Comparison of ENCODE assay signal across 17 cellular contexts in the genomic region with DNA sequence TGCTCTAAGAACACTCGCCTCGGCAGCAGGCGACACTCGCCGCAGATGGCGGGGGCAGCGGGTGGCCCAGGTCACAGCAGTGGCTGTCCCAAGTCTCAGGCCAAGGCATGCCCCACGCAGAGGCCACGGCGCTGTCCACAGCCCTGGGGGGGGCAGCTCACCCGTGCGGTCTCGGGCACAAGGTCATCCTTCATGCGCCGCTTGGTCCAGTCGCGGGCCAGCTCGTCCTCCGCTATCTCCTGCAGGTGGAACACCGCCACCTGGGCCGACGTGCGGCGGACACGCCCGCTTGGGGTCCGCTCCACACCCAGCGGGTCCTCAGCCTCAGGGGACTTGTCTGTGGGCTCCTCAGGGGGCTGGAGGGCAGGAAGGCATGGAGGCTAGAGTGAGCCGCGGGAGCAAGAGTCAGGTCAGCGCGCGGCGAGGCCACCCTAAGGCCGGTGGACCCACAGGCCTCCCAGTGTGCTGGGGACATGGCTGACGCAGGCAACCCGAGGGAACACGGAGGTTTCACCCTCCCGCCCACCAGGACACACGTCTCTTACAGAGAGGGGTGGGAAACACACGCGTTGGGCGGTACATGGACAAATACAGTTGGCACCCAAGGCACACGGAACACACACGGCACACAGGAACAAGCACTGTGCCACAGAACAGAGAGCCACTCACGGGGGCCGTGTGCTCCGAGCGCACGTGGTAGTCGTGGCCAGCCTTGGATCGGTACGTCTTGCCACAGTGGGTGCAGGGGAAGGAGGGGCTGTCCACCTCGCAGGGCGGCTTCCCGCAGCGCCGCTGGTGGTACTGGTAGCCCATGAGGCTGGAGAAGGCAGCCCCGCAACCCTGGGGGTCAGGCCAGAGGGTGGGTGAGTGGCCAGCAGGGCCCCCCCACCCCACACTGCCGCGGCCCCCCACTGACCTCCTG. TPM values are rescaled to one million over a fixed set of nuclear protein-coding genes. Genes with fewer than 3 reads are reported as not detected.
DNase-seq lines count a peak whose midpoint lies in the region; ATAC-seq, FAIRE-seq and TF ChIP-seq lines count a peak whose summit lies in the region.
"Had no signal": no experiment of that assay in that cellular context is flagged by ENCODE, and none has a peak within 500 bp of the region (broad histone marks: within the 10 kb centered on the region; RNA-seq: fewer than 3 reads in every experiment).

No MANE protein-coding gene starts in this region.

- in situ Hi-C loops in GM12878 (cut with MboI): no loop called here

- no peaks in the 10 kb centered on the region for H3K9me3 Mint-ChIP-seq in neural crest cell
- H3K9me3 Mint-ChIP-seq: GM23338 had no signal

- H3K27ac ChIP-seq in HEK293 (ENCODE audit: extremely low read depth, low read depth, low read length) (no peak overlapping the region), GM12878 (ENCODE audit: control insufficient read depth, insufficient read depth) (no peak overlapping the region), adrenal gland (no peak overlapping the region)

- SMC1A ChIA-PET in GM12878 (lab: Charles Lee; ENCODE audit: uncharacterized antibody, unreplicated experiment): no interaction called here

- RAD21 ChIA-PET in GM12878 (lab: Charles Lee; ENCODE audit: unreplicated experiment): no interaction called here

- H3K4me2 ChIP-seq in GM12878 (ENCODE audit: control insufficient read depth, insufficient read depth): no peak overlapping the region
- H3K4me2 ChIP-seq: GM23338 had no signal

- no peak overlapping the region for H3K9ac ChIP-seq in GM12878 (ENCODE audit: control insufficient read depth, insufficient read depth, low read length)

- POLR2A ChIA-PET in HEK293 (lab: Yijun Ruan, JAX): no interaction called here
- POLR2A ChIA-PET in GM12878 (lab: Charles Lee): no interaction called here

- no peak overlapping the region for H3K4me3 ChIP-seq in HEK293 (ENCODE audit: low read depth, low read length)
- no peak overlapping the region for H3K4me3 ChIP-seq in GM12878
- H3K4me3 ChIP-seq in MG63: no peak overlapping the region
- no peak overlapping the region for H3K4me3 ChIP-seq in adrenal gland
- H3K4me3 ChIP-seq: GM23338 had no signal

- peaks cover under 1% of the 10 kb centered on the region; the same call in 1 of the 2 replicates for H3K79me2 ChIP-seq in GM12878 (ENCODE audit: control insufficient read depth, insufficient read depth, low read length)

- intact Hi-C loops in GM12878 (cut with micrococcal nuclease; ENCODE audit: unreplicated experiment) (no loop called here), adrenal gland (cut with DNase I) (no loop called here)

- H3K4me1 ChIP-seq in HEK293 (ENCODE audit: control insufficient read depth, insufficient read depth, low read length): 0 out of 2 replicates have a peak, but pooled peaks cover 4% of the 10 kb centered on the region
- H3K4me1 ChIP-seq in GM12878 (ENCODE audit: control insufficient read depth, insufficient read depth, low read length): peaks cover 2% of the 10 kb centered on the region; the same call in 1 of the 2 replicates
- H3K4me1 ChIP-seq in adrenal gland (replicated peaks in 1 of 2): no peaks in the 10 kb centered on the region

- TF ChIP-seq POLR2A in GM12878 (IDR thresholded peaks at IDR 0.05; ENCODE audit: low read depth, low read length): peak; percentile 33; the same call in 1 of the 2 replicates
- TF ChIP-seq POLR2A in adrenal gland (IDR thresholded peaks at IDR 0.05): no peak

- H3K36me3 ChIP-seq in HEK293 (ENCODE audit: control insufficient read depth in 2 of 2, insufficient read depth in 1 of 2, low read length in 2 of 2): peaks cover 0 to 81% of the 10 kb centered on the region in 2 experiments; a peak in 1 of 3 replicates
- H3K36me3 ChIP-seq in GM12878 (ENCODE audit: control insufficient read depth in 2 of 2, insufficient read depth in 2 of 2, low read length in 1 of 2): peaks cover 2 to 17% of the 10 kb centered on the region in 2 experiments; a peak in 3 of 4 replicates
- peaks cover 69% of the 10 kb centered on the region for H3K36me3 ChIP-seq in MG63
- peaks cover 0 to 60% of the 10 kb centered on the region in 2 donors for H3K36me3 ChIP-seq in adrenal gland (replicated peaks in 1 of 2)

- WGBS in GM12878 (ENCODE audit: insufficient coverage, insufficient replicate concordance, low lambda C conversion rate, missing lambda C conversion rate): 99% methylated on average over 50 of the region's 61 CpGs
- 93 to 96% (median 94%) methylated on average over 28 to 61 of the region's 61 CpGs for WGBS in adrenal gland, 4 donors

- H3K36me3 Mint-ChIP-seq in neural crest cell (ENCODE audit: low read depth): peaks cover 2% of the 10 kb centered on the region

- no peak for TF ChIP-seq RAD21 in GM12878 (IDR thresholded peaks at IDR 0.05; ENCODE audit: insufficient read depth, low read depth, low read length)

- no peaks in the 10 kb centered on the region for H3K9me3 ChIP-seq in HEK293 (ENCODE audit: control insufficient read depth, insufficient read depth, low read depth, low read length)
- H3K9me3 ChIP-seq in GM12878 (replicated peaks; ENCODE audit: control insufficient read depth, insufficient read depth, low read length): no peaks in the 10 kb centered on the region
- H3K9me3 ChIP-seq in MG63: no peaks in the 10 kb centered on the region
- no peaks in the 10 kb centered on the region for H3K9me3 ChIP-seq in adrenal gland (replicated peaks in 1 of 3)

- TF ChIP-seq CTCF in HEK293 (tag by site-specific recombination; IDR thresholded peaks at IDR 0.05) (no peak), GM12878 (IDR thresholded peaks at IDR 0.05 in 2 of 3, conservative IDR thresholded peaks at IDR 0.05 in 1 of 3; ENCODE audit: control insufficient read depth in 2 of 3, extremely low read depth in 1 of 3, insufficient read depth in 1 of 3, low read depth in 3 of 3, low read length in 3 of 3) (no peak), neural crest cell (conservative IDR thresholded peaks at IDR 0.05) (no peak), adrenal gland (IDR thresholded peaks at IDR 0.05) (no peak)

- no peak for ATAC-seq in GM12878
- ATAC-seq: GM23338 had no signal

- H3K27me3 ChIP-seq in GM12878 (replicated peaks in 1 of 2; ENCODE audit: control insufficient read depth in 2 of 2, insufficient read depth in 2 of 2, low read length in 1 of 2): no peaks in the 10 kb centered on the region
- no peaks in the 10 kb centered on the region for H3K27me3 ChIP-seq in MG63
- no peaks in the 10 kb centered on the region for H3K27me3 ChIP-seq in adrenal gland

- peak overlapping the region; percentile 31 for H3K4me3 Mint-ChIP-seq in neural crest cell
- H3K4me3 Mint-ChIP-seq: GM23338 had no signal

- no peak for TF ChIP-seq EP300 in GM12878 (IDR thresholded peaks at IDR 0.05; ENCODE audit: borderline replicate concordance in 1 of 2, control insufficient read depth in 1 of 2, low read depth in 2 of 2, low read length in 2 of 2)

- H2AFZ ChIP-seq in GM12878 (ENCODE audit: control insufficient read depth, low read depth, low read length): no peak overlapping the region
- H2AFZ ChIP-seq: GM23338 had no signal

- H4K20me1 ChIP-seq in GM12878 (ENCODE audit: control insufficient read depth, insufficient read depth): no peaks in the 10 kb centered on the region

- no peaks in the 10 kb centered on the region for H3K27me3 Mint-ChIP-seq in neural crest cell (ENCODE audit: low read depth)

- no peaks in the 10 kb centered on the region for H3K4me1 Mint-ChIP-seq in neural crest cell

- BruUV-seq in GM12878 (replicated peaks; lab: Mats Ljungman, UMichigan): no TSS peak

- no peak for DNase-seq in GM12878 (ENCODE audit: low read depth, low spot score)
- no peak for DNase-seq in neural crest cell (ENCODE audit: low read depth, low spot score)
- DNase-seq in MG63: no peak
- DNase-seq in adrenal gland: no peak
- no peak for DNase-seq in activated CD4-positive, CD25-positive, alpha-beta regulatory T cell treated with anti-CD3 and anti-CD28 coated beads, Interleukin-2, amount 50 U/mL, for 72 hours
- DNase-seq: AML-193, KBM-7, NCI-H1048, NCI-H146, NCI-H2107, NCI-H345, NCI-H526 treated with DMSO at 0.1 percent for 48 hours, OCI-M1, RPMI8226 had no signal

- CTCF ChIA-PET in HEK293 (lab: Yijun Ruan, JAX) (no interaction called here), GM12878 (lab: Yijun Ruan, JAX) (no interaction called here)

- FAIRE-seq in GM12878 (lab: Jason Lieb, UNC): no peak
- FAIRE-seq: GM12891 had no signal

- no peak overlapping the region for H3K27ac Mint-ChIP-seq in neural crest cell (ENCODE audit: unreplicated experiment)
- H3K27ac Mint-ChIP-seq: GM23338 had no signal

RNA-seq across cellular contexts. Expression of gene UCKL1, which starts 6.5 kb away (rescaled TPM):
- 58.9 and 62.6 TPM in 2 replicates for total RNA-seq in GM12878 (2013; cell fraction: nucleolus; rRNA removed)
- total RNA-seq in GM12878 (2014; rRNA removed) (17.5 and 23.6 TPM in 2 replicates), GM12878 (2014; rRNA removed; fragmentation: Illumina TruSeq; extraction: Trizol) (11.0 and 13.2 TPM in 2 replicates), GM12878 (2021) (30.0 and 36.3 TPM in 2 replicates), neural crest cell (39.3 and 39.9 TPM in 2 replicates), adrenal gland (10 to 100 TPM; 14.9 to 56.8 (median 37.2) TPM)
- polyA plus RNA-seq in GM12878 (2011; ENCODE audit: low read depth): 10.2 TPM
- polyA plus RNA-seq in GM12878 (2011; rRNA removed) (10.9 and 26.0 TPM in 2 replicates), GM12878 (2014; fragmentation: Illumina TruSeq; extraction: Trizol) (5.6 and 13.4 TPM in 2 replicates), GM12878 (2014; fragmentation: Nextera tagmentation; extraction: Ambion mirVana) (1 to 10 TPM; 2.4 to 7.9 TPM), GM12878 (2014; rRNA removed) (34.4 and 42.5 TPM in 2 replicates), GM12878 (2016; fragmentation: Nextera tagmentation; extraction: Ambion mirVana) (10 to 100 TPM; 27.9 to 30.8 TPM), adrenal gland (100 to 1,000 TPM in 1 of 3 donors, 10 to 100 TPM in 2; 12.1 to 101 (median 91.3) TPM)
- polyA plus RNA-seq in GM12878 (2011; cell fraction: cytosol; rRNA removed): 34.7 and 54.2 TPM in 2 replicates
- polyA plus RNA-seq in GM12878 (2011; cell fraction: nucleus; rRNA removed): 190 and 213 TPM in 2 replicates
- 22.7 and 27.4 TPM in 2 replicates for polyA plus RNA-seq in GM12878 (2012)
- 21.1 and 31.2 TPM in 2 replicates for polyA minus RNA-seq in GM12878 (2011; rRNA and poly(A)+ RNA removed)
- polyA minus RNA-seq in GM12878 (2011; cell fraction: cytosol; rRNA and poly(A)+ RNA removed): 9.9 and 11.3 TPM in 2 replicates
- 26.1 and 40.2 TPM in 2 replicates for polyA minus RNA-seq in GM12878 (2011; cell fraction: nucleus; rRNA and poly(A)+ RNA removed)
- 17.1 and 35.9 TPM in 2 replicates for total RNA-seq in MG63 (2014; rRNA removed; shearing (Covaris generic); ENCODE audit: low replicate concordance)

RNA-seq across cellular contexts. Expression of gene ZNF512B, which starts 7.0 kb away (rescaled TPM):
- total RNA-seq in GM12878 (2013; cell fraction: nucleolus; rRNA removed): 16.9 and 19.5 TPM in 2 replicates
- total RNA-seq in GM12878 (2014; rRNA removed) (11.2 and 12.1 TPM in 2 replicates), GM12878 (2014; rRNA removed; fragmentation: Illumina TruSeq; extraction: Trizol) (5.2 and 5.6 TPM in 2 replicates), GM12878 (2021) (21.2 and 23.9 TPM in 2 replicates), neural crest cell (33.0 and 34.0 TPM in 2 replicates), adrenal gland (10 to 100 TPM in 6 of 8 donors, 1 to 10 TPM in 2; 8.5 to 24.7 (median 13.9) TPM)
- 4.3 TPM for polyA plus RNA-seq in GM12878 (2011; ENCODE audit: low read depth)
- polyA plus RNA-seq in GM12878 (2011; rRNA removed) (1.8 and 2.8 TPM in 2 replicates), GM12878 (2014; fragmentation: Illumina TruSeq; extraction: Trizol) (2.0 and 5.1 TPM in 2 replicates), GM12878 (2014; fragmentation: Nextera tagmentation; extraction: Ambion mirVana) (under 1 TPM; 0.06 to 0.09 TPM), GM12878 (2014; rRNA removed) (12.2 and 15.2 TPM in 2 replicates), GM12878 (2016; fragmentation: Nextera tagmentation; extraction: Ambion mirVana) (1 to 10 TPM; 1.1 to 1.6 TPM), adrenal gland (10 to 100 TPM in 2 of 3 donors, 1 to 10 TPM in 1; 3.5 to 39.4 (median 12.1) TPM)
- 4.7 and 6.6 TPM in 2 replicates for polyA plus RNA-seq in GM12878 (2011; cell fraction: cytosol; rRNA removed)
- polyA plus RNA-seq in GM12878 (2011; cell fraction: nucleus; rRNA removed): 39.6 and 50.7 TPM in 2 replicates
- 11.0 and 14.2 TPM in 2 replicates for polyA plus RNA-seq in GM12878 (2012)
- polyA minus RNA-seq in GM12878 (2011; rRNA and poly(A)+ RNA removed): 1.8 and 4.2 TPM in 2 replicates
- polyA minus RNA-seq in GM12878 (2011; cell fraction: cytosol; rRNA and poly(A)+ RNA removed): 2.4 and 2.7 TPM in 2 replicates
- 4.0 and 6.9 TPM in 2 replicates for polyA minus RNA-seq in GM12878 (2011; cell fraction: nucleus; rRNA and poly(A)+ RNA removed)
- 14.4 and 20.8 TPM in 2 replicates for total RNA-seq in MG63 (2014; rRNA removed; shearing (Covaris generic); ENCODE audit: low replicate concordance)

RNA-seq across cellular contexts. Expression of gene SAMD10, which starts 16.8 kb away (rescaled TPM):
- total RNA-seq in GM12878 (2013; cell fraction: nucleolus; rRNA removed): 118 and 125 TPM in 2 replicates
- total RNA-seq in GM12878 (2014; rRNA removed) (20.2 and 23.9 TPM in 2 replicates), GM12878 (2014; rRNA removed; fragmentation: Illumina TruSeq; extraction: Trizol) (7.3 and 9.1 TPM in 2 replicates), GM12878 (2021) (42.1 and 42.7 TPM in 2 replicates), neural crest cell (6.4 and 8.0 TPM in 2 replicates), adrenal gland (1 to 10 TPM; 1.1 to 8.8 (median 4.6) TPM)
- 26.5 TPM for polyA plus RNA-seq in GM12878 (2011; ENCODE audit: low read depth)
- polyA plus RNA-seq in GM12878 (2011; rRNA removed) (14.1 and 28.4 TPM in 2 replicates), GM12878 (2014; fragmentation: Illumina TruSeq; extraction: Trizol) (4.7 and 16.3 TPM in 2 replicates), GM12878 (2014; fragmentation: Nextera tagmentation; extraction: Ambion mirVana) (1 to 10 TPM; 1.3 to 3.5 TPM), GM12878 (2014; rRNA removed) (51.4 and 52.0 TPM in 2 replicates), GM12878 (2016; fragmentation: Nextera tagmentation; extraction: Ambion mirVana) (10 to 100 TPM; 16.1 to 19.5 TPM), adrenal gland (1 to 10 TPM; 1.7 to 8.4 (median 4.4) TPM)
- 45.8 and 64.7 TPM in 2 replicates for polyA plus RNA-seq in GM12878 (2011; cell fraction: cytosol; rRNA removed)
- 503 and 608 TPM in 2 replicates for polyA plus RNA-seq in GM12878 (2011; cell fraction: nucleus; rRNA removed)
- 51.9 and 72.0 TPM in 2 replicates for polyA plus RNA-seq in GM12878 (2012)
- polyA minus RNA-seq in GM12878 (2011; rRNA and poly(A)+ RNA removed): 4.3 and 15.1 TPM in 2 replicates
- 12.4 and 12.9 TPM in 2 replicates for polyA minus RNA-seq in GM12878 (2011; cell fraction: cytosol; rRNA and poly(A)+ RNA removed)
- polyA minus RNA-seq in GM12878 (2011; cell fraction: nucleus; rRNA and poly(A)+ RNA removed): 18.6 and 20.6 TPM in 2 replicates
- 0.07 and 3.9 TPM in 2 replicates for total RNA-seq in MG63 (2014; rRNA removed; shearing (Covaris generic); ENCODE audit: low replicate concordance)

RNA-seq across cellular contexts. Expression of gene PRPF6, which starts 18.2 kb away (rescaled TPM):
- total RNA-seq in GM12878 (2013; cell fraction: nucleolus; rRNA removed): 134 and 156 TPM in 2 replicates
- total RNA-seq in GM12878 (2014; rRNA removed): 57.6 and 62.5 TPM in 2 replicates
- 66.1 and 72.2 TPM in 2 replicates for total RNA-seq in GM12878 (2014; rRNA removed; fragmentation: Illumina TruSeq; extraction: Trizol)
- total RNA-seq in GM12878 (2021): 100 and 102 TPM in 2 replicates
- 52.6 TPM for polyA plus RNA-seq in GM12878 (2011; ENCODE audit: low read depth)
- polyA plus RNA-seq in GM12878 (2011; rRNA removed): 33.4 and 52.7 TPM in 2 replicates
- polyA plus RNA-seq in GM12878 (2011; cell fraction: cytosol; rRNA removed): 56.1 and 59.7 TPM in 2 replicates
- polyA plus RNA-seq in GM12878 (2011; cell fraction: nucleus; rRNA removed): 68.3 and 113 TPM in 2 replicates
- 74.7 and 84.6 TPM in 2 replicates for polyA plus RNA-seq in GM12878 (2012)
- 53.4 and 73.9 TPM in 2 replicates for polyA plus RNA-seq in GM12878 (2014; fragmentation: Illumina TruSeq; extraction: Trizol)
- 10 to 100 TPM in 1 of 2 experiments, 1 to 10 TPM in 1; 5.0 to 10.7 TPM for polyA plus RNA-seq in GM12878 (2014; fragmentation: Nextera tagmentation; extraction: Ambion mirVana)
- polyA plus RNA-seq in GM12878 (2014; rRNA removed): 70.4 and 71.9 TPM in 2 replicates
- 100 to 1,000 TPM in 1 of 2 experiments, 10 to 100 TPM in 1; 97.9 to 102 TPM for polyA plus RNA-seq in GM12878 (2016; fragmentation: Nextera tagmentation; extraction: Ambion mirVana)
- 56.6 and 60.4 TPM in 2 replicates for polyA minus RNA-seq in GM12878 (2011; rRNA and poly(A)+ RNA removed)
- polyA minus RNA-seq in GM12878 (2011; cell fraction: cytosol; rRNA and poly(A)+ RNA removed): 25.3 and 31.2 TPM in 2 replicates
- 22.7 and 36.7 TPM in 2 replicates for polyA minus RNA-seq in GM12878 (2011; cell fraction: nucleus; rRNA and poly(A)+ RNA removed)
- 77.4 and 81.5 TPM in 2 replicates for total RNA-seq in neural crest cell
- total RNA-seq in MG63 (2014; rRNA removed; shearing (Covaris generic); ENCODE audit: low replicate concordance): 96.5 and 126 TPM in 2 replicates
- total RNA-seq in adrenal gland: 10 to 100 TPM; 51.6 to 73.9 (median 58.4) TPM
- polyA plus RNA-seq in adrenal gland: 10 to 100 TPM; 48.3 to 49.8 (median 49.1) TPM
